Comparison of ENCODE assay signal across 1 cellular context in the genomic region with DNA sequence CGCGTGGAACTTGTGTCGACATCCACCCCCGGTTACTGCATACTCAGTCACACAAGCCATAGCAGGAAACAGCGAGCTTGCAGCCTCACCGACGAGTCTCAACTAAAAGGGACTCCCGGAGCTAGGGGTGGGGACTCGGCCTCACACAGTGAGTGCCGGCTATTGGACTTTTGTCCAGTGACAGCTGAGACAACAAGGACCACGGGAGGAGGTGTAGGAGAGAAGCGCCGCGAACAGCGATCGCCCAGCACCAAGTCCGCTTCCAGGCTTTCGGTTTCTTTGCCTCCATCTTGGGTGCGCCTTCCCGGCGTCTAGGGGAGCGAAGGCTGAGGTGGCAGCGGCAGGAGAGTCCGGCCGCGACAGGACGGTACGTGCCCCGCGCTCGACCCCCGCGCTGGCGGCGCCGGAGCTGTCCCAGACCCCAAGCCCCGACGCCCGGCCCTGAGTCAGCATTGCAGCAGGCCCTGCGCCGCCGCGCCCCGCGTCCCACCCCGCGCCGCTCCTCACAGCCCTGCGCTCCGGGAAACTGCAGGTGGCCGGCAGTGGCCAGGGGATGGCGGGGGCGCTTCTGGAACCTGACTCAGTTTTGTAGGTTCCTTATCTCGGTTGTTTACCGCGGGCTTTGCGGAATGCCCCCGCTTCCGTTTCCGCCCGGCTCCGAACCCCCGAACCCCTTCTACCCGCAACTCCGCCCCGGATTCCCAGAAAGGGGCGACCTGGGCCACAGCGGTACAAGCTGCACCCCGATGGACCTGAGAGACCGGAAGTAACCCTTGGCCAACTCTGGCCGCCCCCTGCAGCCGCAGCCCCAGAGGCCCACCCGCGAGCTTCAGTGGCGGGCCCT.
A peak's percentile ranks its signal among the peaks of the same experiment; 100 is the strongest.
TF ChIP-seq lines count a peak whose summit lies in the region.

A gene (plus strand): TSS at position 50 of the 844 bp plus-strand sequence. CDS start 13,702 bp downstream, outside the sequence.

TF ChIP-seq in HepG2, 621 proteins besides CTCF, POLR2A, EP300 and RAD21 (continued from another document):
- TF ChIP-seq, protein P1, sequence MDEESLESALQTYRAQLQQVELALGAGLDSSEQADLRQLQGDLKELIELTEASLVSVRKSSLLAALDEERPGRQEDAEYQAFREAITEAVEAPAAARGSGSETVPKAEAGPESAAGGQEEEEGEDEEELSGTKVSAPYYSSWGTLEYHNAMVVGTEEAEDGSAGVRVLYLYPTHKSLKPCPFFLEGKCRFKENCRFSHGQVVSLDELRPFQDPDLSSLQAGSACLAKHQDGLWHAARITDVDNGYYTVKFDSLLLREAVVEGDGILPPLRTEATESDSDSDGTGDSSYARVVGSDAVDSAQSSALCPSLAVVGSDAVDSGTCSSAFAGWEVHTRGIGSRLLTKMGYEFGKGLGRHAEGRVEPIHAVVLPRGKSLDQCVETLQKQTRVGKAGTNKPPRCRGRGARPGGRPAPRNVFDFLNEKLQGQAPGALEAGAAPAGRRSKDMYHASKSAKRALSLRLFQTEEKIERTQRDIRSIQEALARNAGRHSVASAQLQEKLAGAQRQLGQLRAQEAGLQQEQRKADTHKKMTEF (CRISPR knock-in tag; IDR thresholded peaks at IDR 0.05): peak; percentile 52; the same call in 1 of the 2 replicates
- TF ChIP-seq, protein P2, sequence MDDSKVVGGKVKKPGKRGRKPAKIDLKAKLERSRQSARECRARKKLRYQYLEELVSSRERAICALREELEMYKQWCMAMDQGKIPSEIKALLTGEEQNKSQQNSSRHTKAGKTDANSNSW (CRISPR knock-in tag; IDR thresholded peaks at IDR 0.05; ENCODE audit: borderline replicate concordance): no peak; the same call in 1 of the 2 replicates
- TF ChIP-seq TCF7L2 (IDR thresholded peaks at IDR 0.05; ENCODE audit: low read depth, low read length): no peak
- no peak; the same call in 1 of the 2 replicates for TF ChIP-seq PRMT3 (CRISPR knock-in tag; IDR thresholded peaks at IDR 0.05; ENCODE audit: borderline replicate concordance, low read depth)
- TF ChIP-seq, protein P3, sequence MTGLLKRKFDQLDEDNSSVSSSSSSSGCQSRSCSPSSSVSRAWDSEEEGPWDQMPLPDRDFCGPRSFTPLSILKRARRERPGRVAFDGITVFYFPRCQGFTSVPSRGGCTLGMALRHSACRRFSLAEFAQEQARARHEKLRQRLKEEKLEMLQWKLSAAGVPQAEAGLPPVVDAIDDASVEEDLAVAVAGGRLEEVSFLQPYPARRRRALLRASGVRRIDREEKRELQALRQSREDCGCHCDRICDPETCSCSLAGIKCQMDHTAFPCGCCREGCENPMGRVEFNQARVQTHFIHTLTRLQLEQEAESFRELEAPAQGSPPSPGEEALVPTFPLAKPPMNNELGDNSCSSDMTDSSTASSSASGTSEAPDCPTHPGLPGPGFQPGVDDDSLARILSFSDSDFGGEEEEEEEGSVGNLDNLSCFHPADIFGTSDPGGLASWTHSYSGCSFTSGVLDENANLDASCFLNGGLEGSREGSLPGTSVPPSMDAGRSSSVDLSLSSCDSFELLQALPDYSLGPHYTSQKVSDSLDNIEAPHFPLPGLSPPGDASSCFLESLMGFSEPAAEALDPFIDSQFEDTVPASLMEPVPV (CRISPR knock-in tag; IDR thresholded peaks at IDR 0.05): peak; percentile 34; the same call in 1 of the 2 replicates
